Comparison of ENCODE assay signal across 8 cellular contexts in genomic region chr1:226654046-226654445, GRCh38.
DNase-seq lines count a peak whose midpoint lies in the region; ATAC-seq, FAIRE-seq and TF ChIP-seq lines count a peak whose summit lies in the region.

No MANE protein-coding gene starts in this region.

- no peaks in the 10 kb centered on the region for H3K9me3 Mint-ChIP-seq in activated naive CD4-positive, alpha-beta T cell treated with anti-CD3 and anti-CD28 coated beads, Interleukin-2, amount 50 U/mL, for 24 hours
- H3K9me3 Mint-ChIP-seq in activated CD8-positive, alpha-beta T cell treated with anti-CD3 and anti-CD28 coated beads for 36 hours, result no peaks in the 10 kb centered on the region
- no peaks in the 10 kb centered on the region for H3K9me3 Mint-ChIP-seq in Calu3 (ENCODE audit: low read depth, unreplicated experiment)

- POLR2A ChIA-PET in activated CD8-positive, alpha-beta T cell treated with anti-CD3 and anti-CD28 coated beads for 36 hours (lab: Charles Lee), result interaction anchor here (0.8 to 5.2 kb wide), 14 partner anchors 8 to 83 kb away, joined by 3 to 32 read pairs (median 6); no protein-coding TSS in a partner anchor

- no TSS peak for BruUV-seq in Calu3 (replicated peaks; lab: Mats Ljungman, UMichigan)

- no peak overlapping the region for H3K27ac Mint-ChIP-seq in activated naive CD4-positive, alpha-beta T cell treated with anti-CD3 and anti-CD28 coated beads, Interleukin-2, amount 50 U/mL, for 24 hours
- H3K27ac Mint-ChIP-seq in activated CD8-positive, alpha-beta T cell treated with anti-CD3 and anti-CD28 coated beads for 36 hours, result no peak overlapping the region
- no peak overlapping the region for H3K27ac Mint-ChIP-seq in Calu3 (ENCODE audit: unreplicated experiment)

- intact Hi-C loops in activated CD8-positive, alpha-beta T cell treated with anti-CD3 and anti-CD28 coated beads for 36 hours (cut with micrococcal nuclease), result loop anchor here (5.0 kb wide), 1 partner anchor 33 kb away; no protein-coding TSS in a partner anchor
- intact Hi-C loops in Calu3 (cut with micrococcal nuclease; ENCODE audit: unreplicated experiment), result no loop called here

- H3K4me3 ChIP-seq in suprapubic skin, result no peak overlapping the region

- WGBS in suprapubic skin, result 51% methylated on average over 7 of the region's 7 CpGs

- peak; percentile 3 for ATAC-seq in activated CD8-positive, alpha-beta T cell treated with anti-CD3 and anti-CD28 coated beads for 36 hours
- ATAC-seq in GM21360 (IDR thresholded peaks at IDR 0.05; ENCODE audit: unreplicated experiment), result no peak

- H3K4me1 ChIP-seq in suprapubic skin, result peaks cover 62% of the 10 kb centered on the region

- no peaks in the 10 kb centered on the region for H3K9me3 ChIP-seq in suprapubic skin

- H3K36me3 ChIP-seq in suprapubic skin, result no peaks in the 10 kb centered on the region

- peaks cover 35% of the 10 kb centered on the region for H3K4me1 Mint-ChIP-seq in activated naive CD4-positive, alpha-beta T cell treated with anti-CD3 and anti-CD28 coated beads, Interleukin-2, amount 50 U/mL, for 24 hours
- H3K4me1 Mint-ChIP-seq in activated CD8-positive, alpha-beta T cell treated with anti-CD3 and anti-CD28 coated beads for 36 hours (ENCODE audit: low read depth), result peaks cover 44% of the 10 kb centered on the region
- no peaks in the 10 kb centered on the region for H3K4me1 Mint-ChIP-seq in Calu3 (ENCODE audit: low read depth, unreplicated experiment)

- H3K27me3 Mint-ChIP-seq in activated naive CD4-positive, alpha-beta T cell treated with anti-CD3 and anti-CD28 coated beads, Interleukin-2, amount 50 U/mL, for 24 hours, result no peaks in the 10 kb centered on the region
- H3K27me3 Mint-ChIP-seq in activated CD8-positive, alpha-beta T cell treated with anti-CD3 and anti-CD28 coated beads for 36 hours, result no peaks in the 10 kb centered on the region
- no peaks in the 10 kb centered on the region for H3K27me3 Mint-ChIP-seq in Calu3 (ENCODE audit: unreplicated experiment)

- TF ChIP-seq EP300 in suprapubic skin (IDR thresholded peaks at IDR 0.05), result no peak

- CTCF ChIA-PET in activated CD8-positive, alpha-beta T cell treated with anti-CD3 and anti-CD28 coated beads for 36 hours (lab: Charles Lee), result interaction anchor here (0.8 to 7.0 kb wide), 14 partner anchors 8 to 175 kb away, joined by 3 to 50 read pairs (median 4); no protein-coding TSS in a partner anchor
- CTCF ChIA-PET in Calu3 (lab: Charles Lee), result no interaction called here

- peak overlapping the region; percentile 74 for H3K4me3 Mint-ChIP-seq in activated naive CD4-positive, alpha-beta T cell treated with anti-CD3 and anti-CD28 coated beads, Interleukin-2, amount 50 U/mL, for 24 hours
- H3K4me3 Mint-ChIP-seq in activated CD8-positive, alpha-beta T cell treated with anti-CD3 and anti-CD28 coated beads for 36 hours, result peak overlapping the region; percentile 74
- no peak overlapping the region for H3K4me3 Mint-ChIP-seq in Calu3 (ENCODE audit: low read depth, unreplicated experiment)

- DNase-seq in activated naive CD4-positive, alpha-beta T cell (lab: John Stamatoyannopoulos, UW), result no peak
- DNase-seq in activated CD8-positive, alpha-beta T cell treated with anti-CD3 and anti-CD28 coated beads for 36 hours, result peak; percentile 31
- DNase-seq in iPS-NIHi7 (ENCODE audit: extremely low spot score), result peak; percentile 73
- DNase-seq in suprapubic skin (ENCODE audit: low spot score in 2 of 2), result no peak
- DNase-seq in Calu3, result no peak
- no peak for DNase-seq in RCC 7860 (ENCODE audit: low spot score)

- peak overlapping the region; percentile 88 for H3K27ac ChIP-seq in suprapubic skin

- H3K36me3 Mint-ChIP-seq in activated naive CD4-positive, alpha-beta T cell treated with anti-CD3 and anti-CD28 coated beads, Interleukin-2, amount 50 U/mL, for 24 hours, result no peaks in the 10 kb centered on the region
- peaks cover 8% of the 10 kb centered on the region for H3K36me3 Mint-ChIP-seq in activated CD8-positive, alpha-beta T cell treated with anti-CD3 and anti-CD28 coated beads for 36 hours (ENCODE audit: low read depth)
- no peaks in the 10 kb centered on the region for H3K36me3 Mint-ChIP-seq in Calu3 (ENCODE audit: insufficient read depth, unreplicated experiment)

- TF ChIP-seq POLR2A in suprapubic skin (IDR thresholded peaks at IDR 0.05), result no peak

- no peak for TF ChIP-seq CTCF in activated CD8-positive, alpha-beta T cell treated with anti-CD3 and anti-CD28 coated beads for 36 hours (IDR thresholded peaks at IDR 0.05)
- TF ChIP-seq CTCF in suprapubic skin (IDR thresholded peaks at IDR 0.05) (no peak), Calu3 (IDR thresholded peaks at IDR 0.05; ENCODE audit: unreplicated experiment) (no peak)

- FAIRE-seq in RCC 7860 (lab: Jason Lieb, UNC), result no peak

- H3K27me3 ChIP-seq in suprapubic skin, result no peaks in the 10 kb centered on the region

Comparison
In these comparisons a context has a peak if more than half of its experiments do, and no peak if none do; other contexts are left out.
1. DNase-seq: peak in activated CD8-positive, alpha-beta T cell treated with anti-CD3 and anti-CD28 coated beads for 36 hours (single experiment) and iPS-NIHi7 (single experiment); none in activated naive CD4-positive, alpha-beta T cell (0 of 4), suprapubic skin (0 of 2), Calu3 (single experiment) and RCC 7860 (single experiment).